ENCODE assay signal across 1 cellular context in the genomic region with DNA sequence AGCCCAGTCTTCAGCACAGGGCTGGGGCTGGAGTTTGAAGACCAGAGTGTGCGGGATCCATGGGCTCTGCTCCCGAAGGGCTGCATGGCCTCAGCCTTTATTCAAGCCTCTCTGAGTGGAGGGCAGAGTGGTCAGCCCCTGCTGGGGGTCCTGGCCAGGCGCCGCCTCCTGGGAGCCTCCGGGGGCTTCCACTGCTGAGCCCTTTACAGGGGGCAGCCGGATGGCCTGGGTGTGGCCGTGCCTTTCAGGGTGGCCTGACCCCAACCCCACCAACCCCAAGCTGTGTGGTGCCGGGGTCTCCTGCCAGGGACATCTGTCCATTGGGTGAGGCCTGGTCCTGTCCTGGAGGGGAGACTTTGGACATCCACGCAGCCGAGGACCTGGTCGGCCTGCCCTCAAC.
A peak's percentile ranks its signal among the peaks of the same experiment; 100 is the strongest.
TF ChIP-seq lines count a peak whose summit lies in the region.

No MANE protein-coding gene starts in this region.

TF ChIP-seq in K562, 482 proteins besides CTCF, POLR2A, EP300 and RAD21:
- TF ChIP-seq, protein P1, sequence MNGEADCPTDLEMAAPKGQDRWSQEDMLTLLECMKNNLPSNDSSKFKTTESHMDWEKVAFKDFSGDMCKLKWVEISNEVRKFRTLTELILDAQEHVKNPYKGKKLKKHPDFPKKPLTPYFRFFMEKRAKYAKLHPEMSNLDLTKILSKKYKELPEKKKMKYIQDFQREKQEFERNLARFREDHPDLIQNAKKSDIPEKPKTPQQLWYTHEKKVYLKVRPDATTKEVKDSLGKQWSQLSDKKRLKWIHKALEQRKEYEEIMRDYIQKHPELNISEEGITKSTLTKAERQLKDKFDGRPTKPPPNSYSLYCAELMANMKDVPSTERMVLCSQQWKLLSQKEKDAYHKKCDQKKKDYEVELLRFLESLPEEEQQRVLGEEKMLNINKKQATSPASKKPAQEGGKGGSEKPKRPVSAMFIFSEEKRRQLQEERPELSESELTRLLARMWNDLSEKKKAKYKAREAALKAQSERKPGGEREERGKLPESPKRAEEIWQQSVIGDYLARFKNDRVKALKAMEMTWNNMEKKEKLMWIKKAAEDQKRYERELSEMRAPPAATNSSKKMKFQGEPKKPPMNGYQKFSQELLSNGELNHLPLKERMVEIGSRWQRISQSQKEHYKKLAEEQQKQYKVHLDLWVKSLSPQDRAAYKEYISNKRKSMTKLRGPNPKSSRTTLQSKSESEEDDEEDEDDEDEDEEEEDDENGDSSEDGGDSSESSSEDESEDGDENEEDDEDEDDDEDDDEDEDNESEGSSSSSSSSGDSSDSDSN (IDR thresholded peaks at IDR 0.05; ENCODE audit: borderline replicate concordance in 1 of 2, low read depth in 2 of 2, low read length in 2 of 2), result 0 out of 4 replicates have a peak, but pooled peaks of 1 of the 2 experiments have one; percentile 17
- TF ChIP-seq MAZ (CRISPR knock-in tag; conservative IDR thresholded peaks at IDR 0.05 in 1 of 2, IDR thresholded peaks at IDR 0.05 in 1 of 2) (no peak), HEY1 (CRISPR knock-in tag; IDR thresholded peaks at IDR 0.05; ENCODE audit: borderline replicate concordance) (no peak)
